In the genomic region with DNA sequence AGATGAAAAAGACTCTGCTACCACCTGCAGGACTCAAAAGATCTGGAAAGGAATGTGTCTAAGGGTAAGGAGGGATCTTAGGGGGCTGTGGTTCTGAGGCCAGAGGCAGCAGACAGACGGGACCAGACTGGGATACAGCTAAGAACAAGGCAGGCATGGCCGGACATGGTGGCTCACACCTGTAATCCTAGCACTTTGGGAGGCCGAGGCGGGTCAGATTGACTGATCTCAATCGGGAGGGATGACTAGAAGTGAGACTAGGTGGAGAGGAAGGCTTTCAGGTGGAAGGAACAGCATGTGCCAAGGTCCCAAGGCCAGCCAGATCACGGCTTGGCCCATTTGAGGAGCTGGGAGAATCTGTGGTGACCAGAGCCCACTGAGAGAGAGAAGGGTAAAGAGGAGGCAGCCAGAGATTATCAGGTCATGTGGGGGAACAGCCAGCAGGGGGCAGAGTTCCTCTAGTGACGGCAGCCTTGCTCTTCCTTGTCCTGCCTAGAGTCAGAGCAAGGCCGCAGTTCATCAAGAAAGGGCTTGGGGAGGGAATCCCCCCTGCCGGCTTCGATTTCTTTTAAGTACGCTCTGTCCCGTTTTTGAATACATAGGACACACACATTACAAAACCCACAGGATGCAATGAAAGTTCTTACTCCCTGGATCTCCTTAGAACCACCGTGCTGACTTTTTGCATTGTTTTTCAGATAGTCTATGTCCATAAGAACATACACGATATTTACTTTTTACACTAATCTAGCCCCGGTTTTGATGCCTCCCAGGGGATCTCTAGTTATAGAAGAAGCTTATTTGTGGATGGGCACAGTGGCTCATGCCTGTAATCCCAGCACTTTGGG, we compare ENCODE assay signal across 9 cellular contexts. TPM values are rescaled to one million over a fixed set of nuclear protein-coding genes. Genes with fewer than 3 reads are reported as not detected.
DNase-seq lines count a peak whose midpoint lies in the region; ATAC-seq, FAIRE-seq and TF ChIP-seq lines count a peak whose summit lies in the region.
"Had no signal": no experiment of that assay in that cellular context is flagged by ENCODE, and none has a peak within 500 bp of the region (broad histone marks: within the 10 kb centered on the region; RNA-seq: fewer than 3 reads in every experiment).

No MANE protein-coding gene starts in this region.

- no peak for TF ChIP-seq POLR2A in tibial nerve (IDR thresholded peaks at IDR 0.05)

- H3K27ac ChIP-seq in pancreas (no peak overlapping the region), tibial nerve (peak overlapping the region in 2 of 4 donors; percentile 56 to 58)

- H3K9me3 ChIP-seq in pancreas, result no peaks in the 10 kb centered on the region
- H3K9me3 ChIP-seq in tibial nerve, result no peaks in the 10 kb centered on the region

- DNase-seq in LoVo (ENCODE audit: low spot score), result peak; percentile 73
- peak; percentile 58 to 61 for DNase-seq in SHP77 (lab: John Stamatoyannopoulos, UW)
- peak; percentile 73 for DNase-seq in activated T-helper 9 cell treated with anti-CD3 and anti-CD28 coated beads, Interleukin-2, amount 50 U/mL, for 16 hours (ENCODE audit: low read depth)
- DNase-seq in foreskin melanocyte, result peak; percentile 71
- peak; percentile 78 to 95 (median 87) for DNase-seq in pancreas
- peak; percentile 77 to 93 for DNase-seq in tibial nerve (ENCODE audit: low spot score in 2 of 2)

- no peak for FAIRE-seq in pancreas (lab: Jason Lieb, UNC)
- FAIRE-seq: islet of Langerhans had no signal

- TF ChIP-seq EP300 in tibial nerve (IDR thresholded peaks at IDR 0.05), result peak in 1 of 2 donors; percentile 39

- ATAC-seq in pancreas (peak in 3 of 4 donors; percentile 27 to 41 (median 34)), HG03442 (IDR thresholded peaks at IDR 0.05; ENCODE audit: unreplicated experiment) (no peak)

- intact Hi-C loops in pancreas (cut with DNase I), result loop anchor here in 2 of 3 donors (2.0 to 10.0 kb wide), 2 partner anchors 78 to 600 kb away; a partner anchor contains a TSS

- TF ChIP-seq CTCF in GM12874 (IDR thresholded peaks at IDR 0.05; ENCODE audit: insufficient read depth, low read depth, low read length) (peak; percentile 88), pancreas (IDR thresholded peaks at IDR 0.05) (peak; percentile 84 to 90 (median 88)), tibial nerve (IDR thresholded peaks at IDR 0.05) (peak; percentile 72 to 94 (median 81))

- H3K27me3 ChIP-seq in pancreas (no peaks in the 10 kb centered on the region), tibial nerve (peaks cover 0 to 6% of the 10 kb centered on the region in 2 donors)

- peaks cover 0 to 8% (median 5%) of the 10 kb centered on the region in 3 donors for H3K4me1 ChIP-seq in pancreas
- peaks cover 0 to 69% (median 18%) of the 10 kb centered on the region in 4 donors for H3K4me1 ChIP-seq in tibial nerve

- H3K36me3 ChIP-seq in pancreas (no peaks in the 10 kb centered on the region), tibial nerve (no peaks in the 10 kb centered on the region)

- 29 to 32% methylated on average over 15 of the region's 15 CpGs for WGBS in pancreas, 2 donors
- 32 to 34% methylated on average over 15 of the region's 15 CpGs for WGBS in tibial nerve, 2 donors

- no peak overlapping the region for H3K4me3 ChIP-seq in pancreas
- no peak overlapping the region for H3K4me3 ChIP-seq in tibial nerve

RNA-seq across cellular contexts. Expression of a gene that starts 2.6 kb away (rescaled TPM):
- total RNA-seq in pancreas (1 to 10 TPM; 3.0 to 8.6 (median 6.5) TPM), tibial nerve (100 to 1,000 TPM in 2 of 4 donors, 10 to 100 TPM in 2; 44.7 to 328 (median 169) TPM)
- polyA plus RNA-seq in pancreas, result 1 to 10 TPM in 1 of 2 donors, under 1 TPM in 1; 0.95 to 2.3 TPM

RNA-seq across cellular contexts. Expression of a gene that starts 3.2 kb away (rescaled TPM):
- 1 to 10 TPM; 2.1 to 3.9 (median 2.5) TPM for total RNA-seq in pancreas
- polyA plus RNA-seq in pancreas, result 1 to 10 TPM; 3.0 to 3.1 TPM
- 1 to 10 TPM; 1.7 to 8.4 (median 5.5) TPM for total RNA-seq in tibial nerve

Comparison
In these comparisons a context has a peak if more than half of its experiments do, and no peak if none do; other contexts are left out.
1. RNA of a gene that starts 2.6 kb away (total RNA-seq): 44.7 to 328 TPM in tibial nerve; 3.0 to 8.6 TPM in pancreas; every median in the first group is over 4 times any median in the second.
2. Peak in every context shown above with its lines, with median percentiles within 50 percentile points of each other: CTCF ChIP-seq and DNase-seq.